8 cellular contexts compared by ENCODE assay signal in the genomic region with DNA sequence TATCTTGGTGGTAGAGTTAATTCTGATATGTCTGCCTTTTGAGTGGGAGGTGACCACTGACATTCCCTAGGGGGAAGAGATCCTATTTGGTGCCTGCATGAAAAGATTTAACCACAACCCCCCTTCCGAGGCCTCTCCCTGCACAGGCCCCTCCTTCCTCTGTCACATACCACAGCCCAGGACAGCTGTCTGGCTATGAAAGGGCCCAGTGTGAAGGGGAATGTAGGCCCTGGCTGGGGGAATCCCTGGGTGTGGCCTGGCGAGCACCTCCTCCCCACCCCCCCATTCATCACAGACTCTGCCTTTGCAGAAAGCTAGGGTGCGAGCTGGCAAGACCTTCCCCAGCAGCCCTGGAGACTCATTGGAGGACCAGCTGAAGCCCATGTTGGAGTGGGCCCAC.
DNase-seq lines count a peak whose midpoint lies in the region; ATAC-seq and TF ChIP-seq lines count a peak whose summit lies in the region.

No MANE protein-coding gene starts in this region.

- no peak for TF ChIP-seq CTCF in GM13976 (IDR thresholded peaks at IDR 0.05; ENCODE audit: borderline replicate concordance, control extremely low read depth, extremely low read depth, insufficient read depth, missing control alignments)

- DNase-seq in GM13976 (ENCODE audit: low spot score) = peak; percentile 86
- DNase-seq in T-helper 9 cell = peak; percentile 12
- DNase-seq in iPS-NIHi7 (ENCODE audit: extremely low spot score) = peak; percentile 36
- no peak for DNase-seq in NCI-H510A (lab: John Stamatoyannopoulos, UW)
- DNase-seq in NCI-H187 treated with DMSO at 0.1 percent for 48 hours (lab: John Stamatoyannopoulos, UW) = no peak
- DNase-seq in DMS53 (lab: John Stamatoyannopoulos, UW) = no peak

- ATAC-seq in HG02642 (IDR thresholded peaks at IDR 0.05; ENCODE audit: poor library complexity, unreplicated experiment) = peak; percentile 77
- ATAC-seq in GM19351 (IDR thresholded peaks at IDR 0.05; ENCODE audit: unreplicated experiment) = no peak

- in situ Hi-C loops in GM13976 (cut with MboI; ENCODE audit: low sequenced_read_pairs, unreplicated experiment) = no loop called here

Comparison
In these comparisons a context has a peak if more than half of its experiments do, and no peak if none do; other contexts are left out.
1. DNase-seq: peak in GM13976 (single experiment), T-helper 9 cell (single experiment) and iPS-NIHi7 (single experiment); none in NCI-H510A (single experiment), NCI-H187 treated with DMSO at 0.1 percent for 48 hours (single experiment) and DMS53 (single experiment).